Comparison of ENCODE assay signal across 25 cellular contexts in the genomic region with DNA sequence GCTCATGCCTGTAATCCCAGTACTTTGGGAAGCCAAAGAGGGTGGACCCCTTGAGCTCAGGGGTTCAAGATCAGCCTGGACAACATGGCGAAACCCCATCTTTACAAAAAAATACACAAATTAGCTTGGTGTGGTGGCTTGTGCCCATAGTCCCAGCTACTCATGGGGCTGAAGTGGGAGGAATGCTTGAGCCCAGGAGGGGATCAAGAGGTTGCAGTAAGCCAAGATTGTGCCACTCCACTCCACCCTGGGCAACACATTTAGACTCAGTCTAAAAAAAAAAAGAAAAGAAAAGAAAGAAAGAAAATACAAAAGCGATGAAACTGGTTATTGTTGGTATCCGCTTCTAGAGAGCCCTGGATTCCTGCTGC.
"Had no signal": no experiment of that assay in that cellular context is flagged by ENCODE, and none has a peak within 500 bp of the region (broad histone marks: within the 10 kb centered on the region; RNA-seq: fewer than 3 reads in every experiment).

No MANE protein-coding gene starts in this region.

- H3K9me3 ChIP-seq: pancreas, prostate gland, right lobe of liver, thyroid gland, vagina had no signal

- DNase-seq: nephron progenitor cell; nucleus accumbens; pancreas; retina; right cardiac atrium; right lobe of liver; sigmoid colon; small intestine; stimulated activated CD4-positive, alpha-beta T cell treated with anti-CD3 and anti-CD28 coated beads, Interleukin-15, amount 100 ng/mL, for 24 hours; stimulated activated CD4-positive, alpha-beta T cell treated with anti-CD3 and anti-CD28 coated beads, Interleukin-2, amount 100 ng/mL, for 24 hours; stimulated activated CD4-positive, alpha-beta T cell treated with anti-CD3 and anti-CD28 coated beads, Interleukin-2, amount 100 ng/mL, for 48 hours; stimulated activated CD4-positive, alpha-beta T cell treated with anti-CD3 and anti-CD28 coated beads, Interleukin-4, amount 100 ng/mL, for 24 hours; stimulated activated naive B cell treated with anti-CD40 and anti-IgM and Interleukin-4, amounts not matched to agents 10 μg/mL and 1 μg/mL and 100 μg/mL, for 72 hours; stimulated activated naive CD4-positive, alpha-beta T cell treated with Interleukin-2 at 50 U/mL for 16 hours; stomach; thyroid gland; trophoblast cell; upper lobe of left lung had no signal

- H3K27me3 ChIP-seq: neutrophil, pancreas, right lobe of liver, sigmoid colon, stomach, thyroid gland, tibial nerve, upper lobe of left lung, vagina had no signal

- H3K4me1 ChIP-seq: pancreas, prostate gland, right lobe of liver, sigmoid colon, stomach, thyroid gland, tibial nerve, upper lobe of left lung, vagina had no signal

- H3K4me3 ChIP-seq: pancreas, prostate gland, right lobe of liver, sigmoid colon, stomach, thoracic aorta, thyroid gland, tibial nerve, upper lobe of left lung, vagina had no signal

- H3K27ac ChIP-seq: neutrophil, pancreas, prostate gland, right lobe of liver, sigmoid colon, stomach, thoracic aorta, thyroid gland, tibial nerve, upper lobe of left lung, vagina had no signal

- ATAC-seq: natural killer cell treated with Interleukin-12 subunit alpha and Interleukin-12 subunit beta and Interleukin-15 and Interleukin-18, amount 100 ng/mL, for 72 hours; pancreas; right cardiac atrium; right lobe of liver; stimulated activated effector memory CD8-positive, alpha-beta T cell treated with anti-CD3 and anti-CD28 coated beads, Interleukin-12 subunit alpha, Interleukin-12 subunit beta, amount 100 ng/mL, for 72 hours; stimulated activated naive B cell treated with anti-CD40 and anti-IgM and Interleukin-4, amounts not matched to agents 10 μg/mL and 1 μg/mL and 100 μg/mL, for 72 hours had no signal

- H3K36me3 ChIP-seq: neutrophil, pancreas, prostate gland, right lobe of liver, sigmoid colon, stomach, thoracic aorta, thyroid gland, tibial nerve, upper lobe of left lung, vagina had no signal
